ENCODE assay signal across 20 cellular contexts in the genomic region with DNA sequence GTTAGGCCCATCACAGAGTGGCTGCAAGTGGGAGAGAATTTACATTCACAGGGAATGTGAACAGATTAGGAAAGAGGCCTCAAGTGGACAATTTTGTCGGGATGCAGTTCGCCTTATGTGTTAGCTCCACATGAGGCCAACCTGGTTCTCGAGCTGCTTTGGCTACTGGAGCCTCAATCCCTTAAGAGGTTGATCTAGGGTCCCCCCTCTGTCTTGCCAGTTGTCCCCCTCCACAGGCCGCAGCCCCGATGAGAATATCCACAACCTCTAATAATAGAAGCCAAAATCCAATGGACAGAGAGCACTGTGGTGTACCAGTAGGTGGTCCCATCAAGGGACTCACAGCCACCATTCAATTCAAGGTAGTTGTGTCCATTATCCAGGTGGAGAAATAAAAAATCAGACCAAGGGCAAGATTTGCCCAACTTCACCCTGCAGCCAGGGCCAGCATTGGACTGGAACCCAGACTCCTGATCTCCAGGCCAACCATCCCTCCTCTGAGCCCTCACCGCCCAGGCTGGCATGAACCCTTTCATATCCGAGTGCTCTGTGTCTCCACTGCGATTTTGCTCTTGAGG. TPM values are rescaled to one million over a fixed set of nuclear protein-coding genes. Genes with fewer than 3 reads are reported as not detected.
"Had no signal": no experiment of that assay in that cellular context is flagged by ENCODE, and none has a peak within 500 bp of the region (broad histone marks: within the 10 kb centered on the region; RNA-seq: fewer than 3 reads in every experiment).

No MANE protein-coding gene starts in this region.

- H3K4me3 ChIP-seq: lower lobe of right lung, pancreas, skin epidermis, stomach, upper lobe of right lung had no signal

- H3K4me3 Mint-ChIP-seq: memory B cell; natural killer cell treated with Interleukin-12 subunit alpha and Interleukin-12 subunit beta and Interleukin-15 and Interleukin-18, amount 100 ng/mL, for 72 hours had no signal

- ATAC-seq: esophagus mucosa; left lobe of liver; lower lobe of right lung; natural killer cell treated with Interleukin-12 subunit alpha and Interleukin-12 subunit beta and Interleukin-15 and Interleukin-18, amount 100 ng/mL, for 72 hours; pancreas; upper lobe of right lung had no signal

- H3K9me3 ChIP-seq: lower lobe of right lung, pancreas, stomach, upper lobe of right lung had no signal

- H3K36me3 Mint-ChIP-seq: memory B cell; mesothelial cell of epicardium; natural killer cell treated with Interleukin-12 subunit alpha and Interleukin-12 subunit beta and Interleukin-15 and Interleukin-18, amount 100 ng/mL, for 72 hours had no signal

- H3K36me3 ChIP-seq: lower lobe of right lung, pancreas, stomach, upper lobe of right lung had no signal

- H3K9me3 Mint-ChIP-seq: memory B cell; mesothelial cell of epicardium; natural killer cell treated with Interleukin-12 subunit alpha and Interleukin-12 subunit beta and Interleukin-15 and Interleukin-18, amount 100 ng/mL, for 72 hours had no signal

- DNase-seq: central memory CD4-positive, alpha-beta T cell; effector memory CD4-positive, alpha-beta T cell; foreskin fibroblast; head of caudate nucleus; hypothalamus; kidney glomerular epithelial cell; lower lobe of right lung; occipital lobe; pancreas; stimulated activated CD4-positive, alpha-beta T cell treated with anti-CD3 and anti-CD28 coated beads, Interleukin-12 subunit alpha, Interleukin-12 subunit beta, amount 100 ng/mL, for 4 hours; stimulated activated naive CD4-positive, alpha-beta T cell; stomach; upper lobe of right lung had no signal

- H3K27ac ChIP-seq: lower lobe of right lung, pancreas, upper lobe of right lung had no signal

- H3K27ac Mint-ChIP-seq: memory B cell; mesothelial cell of epicardium; natural killer cell treated with Interleukin-12 subunit alpha and Interleukin-12 subunit beta and Interleukin-15 and Interleukin-18, amount 100 ng/mL, for 72 hours; progenitor cell of endocrine pancreas had no signal

- H3K27me3 ChIP-seq: pancreas had no signal

- H3K4me1 ChIP-seq: pancreas, upper lobe of right lung had no signal

RNA-seq across cellular contexts. Expression of gene COL15A1, which starts 1.7 kb away (rescaled TPM):
- total RNA-seq: progenitor cell of endocrine pancreas had no signal
